In the genomic region with DNA sequence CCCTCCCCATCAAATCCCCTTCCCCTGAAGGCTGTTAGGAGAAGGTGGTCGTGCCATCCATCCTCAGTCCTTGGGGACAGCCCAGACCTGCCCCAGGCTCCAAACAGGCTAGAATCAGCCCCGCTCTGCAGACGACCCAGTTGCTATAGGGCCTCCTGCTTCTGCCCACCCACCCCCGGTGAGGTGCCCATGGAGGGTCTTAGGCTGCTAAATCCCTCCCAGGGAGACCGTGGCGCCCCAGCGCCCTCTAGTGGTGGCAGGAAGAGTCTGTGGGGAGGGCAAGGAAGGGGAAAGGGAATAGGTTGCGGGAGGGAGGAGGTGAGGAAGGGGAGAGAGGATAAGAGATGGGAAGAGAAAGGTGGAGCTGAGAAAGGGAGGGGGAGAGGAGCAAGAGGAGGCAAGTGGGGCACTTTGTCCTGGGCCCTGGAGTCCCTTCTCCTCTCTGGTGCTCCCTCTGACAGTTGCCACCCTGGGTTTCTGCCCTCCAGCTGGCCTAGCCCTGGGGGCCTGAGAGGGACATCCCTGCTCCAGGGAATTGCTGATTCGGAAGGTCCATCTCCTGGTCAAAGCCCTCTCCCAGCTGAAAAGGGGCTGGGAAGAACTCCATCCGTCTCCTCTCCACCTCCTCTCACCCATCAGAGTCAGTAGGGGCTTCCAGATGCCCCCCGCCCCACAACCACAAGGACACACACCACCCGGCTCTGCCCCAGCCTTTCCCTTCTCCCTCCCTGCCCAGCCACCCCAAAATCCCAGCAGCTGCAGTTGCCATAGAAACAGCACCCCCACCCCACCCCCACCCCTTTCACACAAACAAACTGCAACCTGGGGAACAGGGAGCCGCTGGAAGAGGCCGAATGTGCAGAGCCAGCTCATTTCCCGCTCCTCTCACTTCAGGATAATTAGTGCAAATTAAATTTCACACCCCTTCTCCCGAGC, we compare ENCODE assay signal across 8 cellular contexts. TPM values are rescaled to one million over a fixed set of nuclear protein-coding genes. Genes with fewer than 3 reads are reported as not detected.
DNase-seq lines count a peak whose midpoint lies in the region; ATAC-seq and TF ChIP-seq lines count a peak whose summit lies in the region.

No MANE protein-coding gene starts in this region.

- H3K27me3 Mint-ChIP-seq in activated CD4-positive, alpha-beta T cell treated with anti-CD3 and anti-CD28 coated beads, Interleukin-2, amount 10 ng/mL, durations not matched to agents 24 days and 14 days: peaks cover 28% of the 10 kb centered on the region

- H3K4me1 Mint-ChIP-seq in activated CD4-positive, alpha-beta T cell treated with anti-CD3 and anti-CD28 coated beads, Interleukin-2, amount 10 ng/mL, durations not matched to agents 24 days and 14 days: peaks cover 4% of the 10 kb centered on the region

- DNase-seq in COLO829 (ENCODE audit: low spot score): peak; percentile 38
- peak; percentile 14 for DNase-seq in KBM-7
- DNase-seq in activated CD4-positive, alpha-beta T cell treated with anti-CD3 and anti-CD28 coated beads, Interleukin-2, amount 10 ng/mL, durations not matched to agents 24 days and 14 days: peak; percentile 80
- peak; percentile 31 to 51 for DNase-seq in erythroblast (lab: John Stamatoyannopoulos, UW)
- peak in 32 of 56 donors; percentile 6 to 67 (median 28) for DNase-seq in nucleus accumbens (lab: John Stamatoyannopoulos, UW)
- no peak for DNase-seq in GDM1 (lab: John Stamatoyannopoulos, UW)

- TF ChIP-seq POLR2A in erythroblast (IDR thresholded peaks at IDR 0.05; ENCODE audit: low read length): no peak

- no peaks in the 10 kb centered on the region for H3K36me3 Mint-ChIP-seq in activated CD4-positive, alpha-beta T cell treated with anti-CD3 and anti-CD28 coated beads, Interleukin-2, amount 10 ng/mL, durations not matched to agents 24 days and 14 days (ENCODE audit: low read depth)

- H3K9me3 Mint-ChIP-seq in activated CD4-positive, alpha-beta T cell treated with anti-CD3 and anti-CD28 coated beads, Interleukin-2, amount 10 ng/mL, durations not matched to agents 24 days and 14 days: peaks cover 2% of the 10 kb centered on the region

- no peak overlapping the region for H3K4me3 Mint-ChIP-seq in activated CD4-positive, alpha-beta T cell treated with anti-CD3 and anti-CD28 coated beads, Interleukin-2, amount 10 ng/mL, durations not matched to agents 24 days and 14 days

- no peak for ATAC-seq in HG02981 (IDR thresholded peaks at IDR 0.05; ENCODE audit: unreplicated experiment)
- no peak for ATAC-seq in esophagus mucosa

- intact Hi-C loops in activated CD4-positive, alpha-beta T cell treated with anti-CD3 and anti-CD28 coated beads, Interleukin-2, amount 10 ng/mL, durations not matched to agents 24 days and 14 days (cut with micrococcal nuclease): no loop called here

- in situ Hi-C loops in KBM-7 (cut with MboI; ENCODE audit: low pct_unique_long_range_greater_than_20kb, low sequenced_read_pairs): no loop called here

- H3K27ac Mint-ChIP-seq in activated CD4-positive, alpha-beta T cell treated with anti-CD3 and anti-CD28 coated beads, Interleukin-2, amount 10 ng/mL, durations not matched to agents 24 days and 14 days: no peak overlapping the region

RNA-seq across cellular contexts. Expression of gene CAMK2N1, which starts 55.4 kb away (rescaled TPM):
- 1.3 and 1.8 TPM in 2 replicates for total RNA-seq in activated CD4-positive, alpha-beta T cell treated with anti-CD3 and anti-CD28 coated beads, Interleukin-2, amount 10 ng/mL, durations not matched to agents 24 days and 14 days
- 7.7 TPM for total RNA-seq in esophagus mucosa
